In the genomic region with DNA sequence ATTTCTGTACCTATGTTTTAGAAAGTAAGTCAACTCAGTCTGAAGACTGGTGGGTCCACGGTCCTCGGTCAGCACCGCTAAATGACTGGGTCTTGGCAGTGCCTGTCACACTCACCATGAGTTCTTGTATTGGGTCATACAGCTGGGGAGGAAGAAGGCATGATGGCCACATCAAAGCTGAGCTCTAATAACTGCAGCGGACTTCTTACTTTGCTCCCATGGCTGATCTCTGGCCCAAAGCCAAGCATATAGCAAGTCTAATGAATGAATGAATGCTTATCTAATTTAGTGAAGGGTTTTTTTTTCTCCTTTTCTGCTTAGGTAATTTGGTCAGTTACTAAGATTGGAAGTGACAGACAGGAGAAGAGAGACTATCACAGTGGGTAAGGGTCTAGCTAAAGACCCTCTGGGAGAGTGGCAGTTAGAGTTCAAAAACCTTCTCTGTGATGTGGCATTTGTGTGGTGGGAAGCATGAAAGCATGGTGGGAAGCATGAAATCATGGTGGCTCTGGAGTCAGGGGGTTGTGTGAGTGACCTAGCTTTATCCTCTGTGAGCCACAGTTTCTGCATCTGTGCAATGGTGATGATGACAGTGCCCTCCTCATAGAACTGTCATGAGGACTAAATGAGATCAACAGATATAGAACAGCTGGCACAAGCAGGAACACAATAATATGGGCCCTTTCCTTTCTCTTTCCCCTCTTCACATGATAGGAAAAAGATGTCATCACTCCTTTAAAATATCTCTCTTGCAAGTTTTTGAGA, we compare ENCODE assay signal across 19 cellular contexts.
"Had no signal": no experiment of that assay in that cellular context is flagged by ENCODE, and none has a peak within 500 bp of the region (broad histone marks: within the 10 kb centered on the region; RNA-seq: fewer than 3 reads in every experiment).

No MANE protein-coding gene starts in this region.

- H3K27ac Mint-ChIP-seq: activated CD4-positive, alpha-beta memory T cell treated with anti-CD3 and anti-CD28 coated beads, Interleukin-2, amount 10 ng/mL, durations not matched to agents 7 days and 5 days; activated CD4-positive, alpha-beta T cell treated with anti-CD3 and anti-CD28 coated beads for 36 hours; activated CD8-positive, alpha-beta memory T cell treated with anti-CD3 and anti-CD28 coated beads, Interleukin-2, amount 10 ng/mL, durations not matched to agents 7 days and 5 days; activated T-helper 2 cell treated with anti-CD3 and anti-CD28 coated beads, Interferon-gamma antibody, Interleukin-2, Interleukin-4, amounts not matched to agents 10 μg/mL and 5 μg/mL and 100 μg/mL, durations not matched to agents 14 hours and 24 hours and 36 hours; natural killer cell treated with Interleukin-12 subunit alpha and Interleukin-12 subunit beta and Interleukin-15 and Interleukin-18, amount 100 ng/mL, for 72 hours; WTC11 had no signal

- H3K4me3 Mint-ChIP-seq: activated CD4-positive, alpha-beta memory T cell treated with anti-CD3 and anti-CD28 coated beads, Interleukin-2, amount 10 ng/mL, durations not matched to agents 7 days and 5 days; activated CD4-positive, alpha-beta T cell treated with anti-CD3 and anti-CD28 coated beads for 36 hours; activated CD8-positive, alpha-beta memory T cell treated with anti-CD3 and anti-CD28 coated beads, Interleukin-2, amount 10 ng/mL, durations not matched to agents 7 days and 5 days; natural killer cell treated with Interleukin-12 subunit alpha and Interleukin-12 subunit beta and Interleukin-15 and Interleukin-18, amount 100 ng/mL, for 72 hours; WTC11 had no signal

- DNase-seq: activated CD4-positive, alpha-beta memory T cell treated with anti-CD3 and anti-CD28 coated beads, Interleukin-2, amount 10 ng/mL, durations not matched to agents 7 days and 5 days; activated CD4-positive, alpha-beta T cell treated with anti-CD3 and anti-CD28 coated beads for 36 hours; activated CD8-positive, alpha-beta memory T cell treated with anti-CD3 and anti-CD28 coated beads, Interleukin-2, amount 10 ng/mL, durations not matched to agents 7 days and 5 days; activated naive CD4-positive, alpha-beta T cell treated with Interleukin-2 at 50 U/mL for 16 hours; erythroblast; hypothalamus; islet precursor cell; lower lobe of right lung; occipital lobe; posterior cingulate gyrus; sigmoid colon; stimulated activated CD8-positive, alpha-beta memory T cell treated with anti-CD3 and anti-CD28 coated beads, Interleukin-4, amount 100 ng/mL, for 48 hours; stimulated activated naive CD4-positive, alpha-beta T cell treated with Interleukin-2 at 50 U/mL for 16 hours; thyroid gland had no signal

- ATAC-seq: activated CD4-positive, alpha-beta T cell treated with anti-CD3 and anti-CD28 coated beads for 36 hours; activated CD8-positive, alpha-beta memory T cell treated with anti-CD3 and anti-CD28 coated beads, Interleukin-2, amount 10 ng/mL, durations not matched to agents 7 days and 5 days; lower lobe of right lung; natural killer cell treated with Interleukin-12 subunit alpha and Interleukin-12 subunit beta and Interleukin-15 and Interleukin-18, amount 100 ng/mL, for 72 hours; WTC11 had no signal

- H3K36me3 Mint-ChIP-seq: activated CD8-positive, alpha-beta memory T cell treated with anti-CD3 and anti-CD28 coated beads, Interleukin-2, amount 10 ng/mL, durations not matched to agents 7 days and 5 days; natural killer cell treated with Interleukin-12 subunit alpha and Interleukin-12 subunit beta and Interleukin-15 and Interleukin-18, amount 100 ng/mL, for 72 hours had no signal

- H3K27ac ChIP-seq: ascending aorta, coronary artery, lower lobe of right lung, sigmoid colon, thyroid gland had no signal

- H3K4me3 ChIP-seq: ascending aorta, coronary artery, lower lobe of right lung, sigmoid colon, thyroid gland had no signal

- H3K9me3 ChIP-seq: ascending aorta, lower lobe of right lung, sigmoid colon, thyroid gland had no signal

- H3K27me3 ChIP-seq: ascending aorta, sigmoid colon, thyroid gland had no signal

- H3K9me3 Mint-ChIP-seq: activated CD4-positive, alpha-beta memory T cell treated with anti-CD3 and anti-CD28 coated beads, Interleukin-2, amount 10 ng/mL, durations not matched to agents 7 days and 5 days; activated T-helper 2 cell treated with anti-CD3 and anti-CD28 coated beads, Interferon-gamma antibody, Interleukin-2, Interleukin-4, amounts not matched to agents 10 μg/mL and 5 μg/mL and 100 μg/mL, durations not matched to agents 14 hours and 24 hours and 36 hours; natural killer cell treated with Interleukin-12 subunit alpha and Interleukin-12 subunit beta and Interleukin-15 and Interleukin-18, amount 100 ng/mL, for 72 hours; WTC11 had no signal

- H3K27me3 Mint-ChIP-seq: activated CD4-positive, alpha-beta memory T cell treated with anti-CD3 and anti-CD28 coated beads, Interleukin-2, amount 10 ng/mL, durations not matched to agents 7 days and 5 days; activated CD4-positive, alpha-beta T cell treated with anti-CD3 and anti-CD28 coated beads for 36 hours; activated CD8-positive, alpha-beta memory T cell treated with anti-CD3 and anti-CD28 coated beads, Interleukin-2, amount 10 ng/mL, durations not matched to agents 7 days and 5 days; natural killer cell treated with Interleukin-12 subunit alpha and Interleukin-12 subunit beta and Interleukin-15 and Interleukin-18, amount 100 ng/mL, for 72 hours had no signal

- H3K4me1 Mint-ChIP-seq: WTC11 had no signal

- H3K36me3 ChIP-seq: lower lobe of right lung, sigmoid colon, thyroid gland had no signal
